17 cellular contexts compared by ENCODE assay signal in the genomic region with DNA sequence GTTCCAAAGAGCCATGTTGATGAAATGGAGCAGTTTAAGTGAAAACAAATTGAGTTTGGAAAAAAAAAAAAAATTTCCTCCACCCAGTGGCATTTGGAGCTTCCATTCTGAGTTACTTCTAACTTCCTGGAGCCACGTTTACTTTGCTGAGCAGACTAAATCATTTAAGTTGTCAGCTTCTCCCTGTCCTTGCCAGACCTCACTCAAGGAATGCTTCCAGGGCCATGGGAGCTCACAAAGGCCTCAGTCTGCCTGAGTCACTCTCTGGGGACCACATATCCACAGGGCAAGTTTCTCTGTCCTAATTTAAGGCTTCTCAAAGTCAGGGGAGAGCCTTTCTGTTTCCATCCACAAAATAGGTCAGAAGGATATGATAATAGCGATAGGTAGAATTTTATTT.
DNase-seq lines count a peak whose midpoint lies in the region; ATAC-seq and TF ChIP-seq lines count a peak whose summit lies in the region.
"Had no signal": no experiment of that assay in that cellular context is flagged by ENCODE, and none has a peak within 500 bp of the region (broad histone marks: within the 10 kb centered on the region; RNA-seq: fewer than 3 reads in every experiment).

No MANE protein-coding gene starts in this region.

- no peak for ATAC-seq in HG03039 (IDR thresholded peaks at IDR 0.05; ENCODE audit: unreplicated experiment)
- ATAC-seq: left lobe of liver had no signal

- WGBS in transverse colon (ENCODE audit: low coverage in 1 of 2), 2 donors, result 47 to 100% methylated on average over 1 to 2 of the region's 2 CpGs
- 56 to 86% methylated on average over 1 to 2 of the region's 2 CpGs for WGBS in endodermal cell (ENCODE audit: insufficient coverage in 1 of 2, insufficient read length in 1 of 2), 2 experiments

- H3K4me1 Mint-ChIP-seq in chondrocyte (ENCODE audit: low read depth), result peaks cover 23% of the 10 kb centered on the region
- peaks cover 40% of the 10 kb centered on the region for H3K4me1 Mint-ChIP-seq in endodermal cell

- peak; percentile 3 for DNase-seq in HCEC 1CT
- DNase-seq in chondrocyte (ENCODE audit: low spot score), result no peak
- peak; percentile 92 for DNase-seq in islet precursor cell
- peak; percentile 9 for DNase-seq in transverse colon
- DNase-seq in NCI-H2196 (lab: John Stamatoyannopoulos, UW; ENCODE audit: unreplicated experiment), result no peak
- DNase-seq in endodermal cell, result no peak
- DNase-seq in T-helper 9 cell, result no peak
- DNase-seq: activated CD4-positive, CD25-positive, alpha-beta regulatory T cell; central memory CD4-positive, alpha-beta T cell; foreskin melanocyte; NCI-H1092; SIG-M5 had no signal

- H3K4me1 ChIP-seq in transverse colon (peaks cover 0 to 4% (median 2%) of the 10 kb centered on the region in 4 donors), endodermal cell (ENCODE audit: control insufficient read depth, insufficient read depth, low read length) (peaks cover 22% of the 10 kb centered on the region)

- H3K4me3 ChIP-seq in transverse colon (no peak overlapping the region), endodermal cell (ENCODE audit: low read length) (no peak overlapping the region)

- no peaks in the 10 kb centered on the region for H3K9me3 ChIP-seq in transverse colon
- no peaks in the 10 kb centered on the region for H3K9me3 ChIP-seq in endodermal cell (ENCODE audit: control insufficient read depth, low read length)
- H3K9me3 ChIP-seq: neutrophil had no signal

- H3K4me3 Mint-ChIP-seq in chondrocyte (ENCODE audit: unreplicated experiment) (no peak overlapping the region), endodermal cell (no peak overlapping the region)
- H3K4me3 Mint-ChIP-seq: activated T-helper 1 cell treated with anti-CD3 and anti-CD28 coated beads, Interleukin-12 subunit alpha, Interleukin-12 subunit beta, Interleukin-2, Interleukin-4 antibody, amounts not matched to agents 30 ng/mL and 10 ng/mL and 1 ng/mL, durations not matched to agents 14 hours and 24 hours and 36 hours; stimulated activated naive CD8-positive, alpha-beta T cell treated with anti-CD3 and anti-CD28 coated beads, Interleukin-15, Interleukin-2, amounts not matched to agents 100 ng/mL and 50 ng/mL, for 24 hours had no signal

- H3K27me3 ChIP-seq in transverse colon, result no peaks in the 10 kb centered on the region
- no peaks in the 10 kb centered on the region for H3K27me3 ChIP-seq in endodermal cell (ENCODE audit: control insufficient read depth, insufficient read depth, low read length, poor library complexity, severe bottlenecking)
- H3K27me3 ChIP-seq: neutrophil had no signal

- H3K9ac ChIP-seq in endodermal cell (ENCODE audit: extremely low read depth, low read length, poor library complexity, severe bottlenecking), result no peak overlapping the region

- H3K27me3 Mint-ChIP-seq in chondrocyte (ENCODE audit: low read depth) (no peaks in the 10 kb centered on the region), endodermal cell (ENCODE audit: insufficient read depth) (no peaks in the 10 kb centered on the region)
- H3K27me3 Mint-ChIP-seq: stimulated activated naive CD8-positive, alpha-beta T cell treated with anti-CD3 and anti-CD28 coated beads, Interleukin-15, Interleukin-2, amounts not matched to agents 100 ng/mL and 50 ng/mL, for 24 hours had no signal

- intact Hi-C loops in transverse colon (cut with DNase I; ENCODE audit: low total_unique reads), result no loop called here

- peak overlapping the region in 3 of 4 donors; percentile 24 to 59 (median 52) for H3K27ac ChIP-seq in transverse colon
- H3K27ac ChIP-seq in endodermal cell (ENCODE audit: low read depth, low read length), result no peak overlapping the region
- H3K27ac ChIP-seq: neutrophil had no signal

- H3K36me3 ChIP-seq in transverse colon (no peaks in the 10 kb centered on the region), endodermal cell (ENCODE audit: control insufficient read depth, insufficient read depth, low read length) (no peaks in the 10 kb centered on the region)
- H3K36me3 ChIP-seq: neutrophil had no signal

- in situ Hi-C loops in transverse colon (cut with MboI; ENCODE audit: low pct_ligation_motif_present in 1 of 4, low pct_unique_long_range_greater_than_20kb in 1 of 4, low sequenced_read_pairs in 3 of 4), result no loop called here

- no peak for TF ChIP-seq POLR2A in transverse colon (IDR thresholded peaks at IDR 0.05)

- TF ChIP-seq CTCF in chondrocyte (IDR thresholded peaks at IDR 0.05) (no peak), transverse colon (IDR thresholded peaks at IDR 0.05) (no peak), endodermal cell (conservative IDR thresholded peaks at IDR 0.05) (no peak)

- H3K27ac Mint-ChIP-seq in chondrocyte (ENCODE audit: unreplicated experiment), result peak overlapping the region; percentile 65
- H3K27ac Mint-ChIP-seq in endodermal cell, result no peak overlapping the region
- H3K27ac Mint-ChIP-seq: activated T-helper 1 cell treated with anti-CD3 and anti-CD28 coated beads, Interleukin-12 subunit alpha, Interleukin-12 subunit beta, Interleukin-2, Interleukin-4 antibody, amounts not matched to agents 30 ng/mL and 10 ng/mL and 1 ng/mL, durations not matched to agents 14 hours and 24 hours and 36 hours; stimulated activated naive CD8-positive, alpha-beta T cell treated with anti-CD3 and anti-CD28 coated beads, Interleukin-15, Interleukin-2, amounts not matched to agents 100 ng/mL and 50 ng/mL, for 24 hours had no signal

- H3K9me3 Mint-ChIP-seq in chondrocyte (ENCODE audit: low read depth) (no peaks in the 10 kb centered on the region), endodermal cell (no peaks in the 10 kb centered on the region)
- H3K9me3 Mint-ChIP-seq: activated T-helper 1 cell treated with anti-CD3 and anti-CD28 coated beads, Interleukin-12 subunit alpha, Interleukin-12 subunit beta, Interleukin-2, Interleukin-4 antibody, amounts not matched to agents 30 ng/mL and 10 ng/mL and 1 ng/mL, durations not matched to agents 14 hours and 24 hours and 36 hours; stimulated activated naive CD8-positive, alpha-beta T cell treated with anti-CD3 and anti-CD28 coated beads, Interleukin-15, Interleukin-2, amounts not matched to agents 100 ng/mL and 50 ng/mL, for 24 hours had no signal

- no peaks in the 10 kb centered on the region for H3K36me3 Mint-ChIP-seq in chondrocyte (ENCODE audit: low read depth)
- peaks cover 6% of the 10 kb centered on the region for H3K36me3 Mint-ChIP-seq in endodermal cell (ENCODE audit: low read depth)

- no peak for TF ChIP-seq EP300 in transverse colon (IDR thresholded peaks at IDR 0.05; ENCODE audit: low read depth)

Comparison
In these comparisons a context has a peak if more than half of its experiments do, and no peak if none do; other contexts are left out.
1. DNase-seq: peak in HCEC 1CT (single experiment), islet precursor cell (single experiment) and transverse colon (single experiment); none in chondrocyte (single experiment), NCI-H2196 (single experiment), endodermal cell (single experiment) and T-helper 9 cell (single experiment).